In genomic region chr14:90287791-90288190, GRCh38 we compare ENCODE assay signal across 21 cellular contexts. TPM values are rescaled to one million over a fixed set of nuclear protein-coding genes. Genes with fewer than 3 reads are reported as not detected.
DNase-seq lines count a peak whose midpoint lies in the region; ATAC-seq and TF ChIP-seq lines count a peak whose summit lies in the region.
"Had no signal": no experiment of that assay in that cellular context is flagged by ENCODE, and none has a peak within 500 bp of the region (broad histone marks: within the 10 kb centered on the region; RNA-seq: fewer than 3 reads in every experiment).

No MANE protein-coding gene starts in this region.

- H3K4me1 ChIP-seq in OCI-LY3 (ENCODE audit: low read length): peaks cover 22% of the 10 kb centered on the region
- H3K4me1 ChIP-seq: breast epithelium, SJSA1 had no signal

- H3K36me3 Mint-ChIP-seq in activated CD4-positive, alpha-beta T cell treated with anti-CD3 and anti-CD28 coated beads, Interleukin-2, amount 10 ng/mL, durations not matched to agents 7 days and 5 days (ENCODE audit: low read depth): peaks cover 20% of the 10 kb centered on the region

- TF ChIP-seq CTCF in OCI-LY3 (IDR thresholded peaks at IDR 0.05; ENCODE audit: low read depth, low read length): no peak

- H3K9ac ChIP-seq in OCI-LY3 (ENCODE audit: low read length): no peak overlapping the region

- no peaks in the 10 kb centered on the region for H3K9me3 ChIP-seq in OCI-LY3 (ENCODE audit: insufficient read depth, low read length)
- H3K9me3 ChIP-seq: breast epithelium, mucosa of descending colon, SJSA1, spleen had no signal

- H2AFZ ChIP-seq in OCI-LY3 (ENCODE audit: low read depth, low read length): no peak overlapping the region
- H2AFZ ChIP-seq: GM23338 had no signal

- H4K20me1 ChIP-seq in OCI-LY3 (ENCODE audit: insufficient read depth, low read length): no peaks in the 10 kb centered on the region

- POLR2A ChIA-PET in activated CD4-positive, alpha-beta T cell treated with anti-CD3 and anti-CD28 coated beads, Interleukin-2, amount 10 ng/mL, durations not matched to agents 7 days and 5 days (lab: Charles Lee): no interaction called here

- H3K4me1 Mint-ChIP-seq in activated CD4-positive, alpha-beta T cell treated with anti-CD3 and anti-CD28 coated beads, Interleukin-2, amount 10 ng/mL, durations not matched to agents 7 days and 5 days: no peaks in the 10 kb centered on the region
- H3K4me1 Mint-ChIP-seq: CD14-positive monocyte had no signal

- H3K27me3 ChIP-seq in OCI-LY3 (ENCODE audit: low read depth, low read length) (no peaks in the 10 kb centered on the region), layer of hippocampus (ENCODE audit: control insufficient read depth, insufficient read depth, low read length) (no peaks in the 10 kb centered on the region)
- H3K27me3 ChIP-seq: breast epithelium, SJSA1, spleen had no signal

- peak overlapping the region; percentile 67; the same call in 1 of the 2 replicates for H3K4me2 ChIP-seq in OCI-LY3 (ENCODE audit: low read length)
- H3K4me2 ChIP-seq: GM23338 had no signal

- ATAC-seq in HG02759 (IDR thresholded peaks at IDR 0.05; ENCODE audit: unreplicated experiment): no peak
- ATAC-seq: esophagus mucosa, GM23338, mucosa of descending colon had no signal

- H3K79me2 ChIP-seq in OCI-LY3 (ENCODE audit: low read length): no peaks in the 10 kb centered on the region

- no peak overlapping the region for H3K4me3 ChIP-seq in OCI-LY3 (ENCODE audit: low read length)
- H3K4me3 ChIP-seq: breast epithelium, GM23338, mucosa of descending colon, SJSA1, spleen had no signal

- no peak overlapping the region for H3K4me3 Mint-ChIP-seq in activated CD4-positive, alpha-beta T cell treated with anti-CD3 and anti-CD28 coated beads, Interleukin-2, amount 10 ng/mL, durations not matched to agents 7 days and 5 days
- H3K4me3 Mint-ChIP-seq: CD14-positive monocyte, GM23338 had no signal

- no peak overlapping the region for H3K27ac Mint-ChIP-seq in activated CD4-positive, alpha-beta T cell treated with anti-CD3 and anti-CD28 coated beads, Interleukin-2, amount 10 ng/mL, durations not matched to agents 7 days and 5 days
- H3K27ac Mint-ChIP-seq: activated T-helper 2 cell treated with anti-CD3 and anti-CD28 coated beads, Interferon-gamma antibody, Interleukin-2, Interleukin-4, amounts not matched to agents 10 μg/mL and 5 μg/mL and 100 μg/mL, durations not matched to agents 14 hours and 24 hours and 36 hours; GM23338 had no signal

- H3K36me3 ChIP-seq in OCI-LY3 (replicated peaks; ENCODE audit: low read depth, low read length): peaks cover 40% of the 10 kb centered on the region

- H3K27me3 Mint-ChIP-seq in activated CD4-positive, alpha-beta T cell treated with anti-CD3 and anti-CD28 coated beads, Interleukin-2, amount 10 ng/mL, durations not matched to agents 7 days and 5 days: no peaks in the 10 kb centered on the region

- H3K27ac ChIP-seq in OCI-LY3 (ENCODE audit: low read length) (peak overlapping the region; percentile 77; the same call in 1 of the 2 replicates), layer of hippocampus (ENCODE audit: low read depth, low read length) (peak overlapping the region; percentile 6)
- H3K27ac ChIP-seq: breast epithelium, SJSA1 had no signal

- H3K9me3 Mint-ChIP-seq in activated CD4-positive, alpha-beta T cell treated with anti-CD3 and anti-CD28 coated beads, Interleukin-2, amount 10 ng/mL, durations not matched to agents 7 days and 5 days: no peaks in the 10 kb centered on the region
- H3K9me3 Mint-ChIP-seq: activated T-helper 2 cell treated with anti-CD3 and anti-CD28 coated beads, Interferon-gamma antibody, Interleukin-2, Interleukin-4, amounts not matched to agents 10 μg/mL and 5 μg/mL and 100 μg/mL, durations not matched to agents 14 hours and 24 hours and 36 hours; GM23338 had no signal

- CTCF ChIA-PET in activated CD4-positive, alpha-beta T cell treated with anti-CD3 and anti-CD28 coated beads, Interleukin-2, amount 10 ng/mL, durations not matched to agents 7 days and 5 days (lab: Charles Lee): interaction anchor here (1.5 to 2.3 kb wide), 2 partner anchors 11 to 21 kb away, joined by 3 to 6 read pairs; no protein-coding TSS in a partner anchor

- DNase-seq in COLO668 (lab: John Stamatoyannopoulos, UW; ENCODE audit: unreplicated experiment) (peak; percentile 58), NCI-H1105 (lab: John Stamatoyannopoulos, UW) (peak; percentile 55), T1000 (lab: John Stamatoyannopoulos, UW) (no peak)
- DNase-seq in activated CD4-positive, alpha-beta T cell treated with anti-CD3 and anti-CD28 coated beads, Interleukin-2, amount 10 ng/mL, durations not matched to agents 7 days and 5 days: no peak
- DNase-seq in activated naive CD4-positive, alpha-beta T cell treated with Interleukin-2 at 50 U/mL for 16 hours: no peak
- DNase-seq: activated CD4-positive, alpha-beta T cell treated with anti-CD3 and anti-CD28 coated beads for 1 hour; GDM1; mucosa of descending colon; NCI-H748 treated with DMSO at 0.1 percent for 48 hours; spleen; stimulated activated CD4-positive, alpha-beta T cell treated with anti-CD3 and anti-CD28 coated beads, Interleukin-4, amount 100 ng/mL, for 4 hours; T-helper 2 cell had no signal

RNA-seq across cellular contexts. Expression of gene PSMC1, which starts 31.4 kb away (rescaled TPM):
- 10 to 100 TPM; 78.6 to 85.6 TPM for total RNA-seq in activated CD4-positive, alpha-beta T cell treated with anti-CD3 and anti-CD28 coated beads, Interleukin-2, amount 10 ng/mL, durations not matched to agents 7 days and 5 days

RNA-seq across cellular contexts. Expression of gene NRDE2, which starts 44.0 kb away (rescaled TPM):
- 10 to 100 TPM; 21.2 to 23.2 TPM for total RNA-seq in activated CD4-positive, alpha-beta T cell treated with anti-CD3 and anti-CD28 coated beads, Interleukin-2, amount 10 ng/mL, durations not matched to agents 7 days and 5 days

Comparison
In these comparisons a context has a peak if more than half of its experiments do, and no peak if none do; other contexts are left out.
1. DNase-seq: peak in COLO668 (single experiment) and NCI-H1105 (single experiment); none in activated CD4-positive, alpha-beta T cell treated with anti-CD3 and anti-CD28 coated beads, Interleukin-2, amount 10 ng/mL, durations not matched to agents 7 days and 5 days (single experiment), T1000 (single experiment) and activated naive CD4-positive, alpha-beta T cell treated with Interleukin-2 at 50 U/mL for 16 hours (single experiment).